Comparison of ENCODE assay signal across 9 cellular contexts in the genomic region with DNA sequence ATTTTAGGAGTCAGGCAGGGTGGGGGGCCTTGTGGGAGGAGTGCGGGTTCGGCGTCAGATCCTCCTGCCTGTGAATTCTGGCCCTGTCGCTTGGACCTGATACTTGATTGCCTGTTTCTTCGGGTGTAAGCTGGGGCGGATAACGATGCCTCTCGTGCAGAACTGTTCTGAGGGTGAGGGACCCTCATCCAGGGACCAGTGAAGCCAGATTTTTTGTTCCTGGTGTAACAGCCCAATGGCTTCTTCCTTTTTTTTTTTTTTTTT. TPM values are rescaled to one million over a fixed set of nuclear protein-coding genes. Genes with fewer than 3 reads are reported as not detected.
DNase-seq lines count a peak whose midpoint lies in the region; ATAC-seq and TF ChIP-seq lines count a peak whose summit lies in the region.
"Had no signal": no experiment of that assay in that cellular context is flagged by ENCODE, and none has a peak within 500 bp of the region (broad histone marks: within the 10 kb centered on the region; RNA-seq: fewer than 3 reads in every experiment).

No MANE protein-coding gene starts in this region.

- CTCF ChIA-PET in CD4-positive, alpha-beta memory T cell (lab: Charles Lee; ENCODE audit: partially characterized antibody) = no interaction called here

- intact Hi-C loops in CD4-positive, alpha-beta memory T cell (cut with micrococcal nuclease) = loop anchor here (5.0 kb wide), 1 partner anchor 301 kb away; a partner anchor contains a TSS

- peak overlapping the region; percentile 70 to 85 (median 78) for H3K4me3 Mint-ChIP-seq in CD4-positive, alpha-beta memory T cell
- H3K4me3 Mint-ChIP-seq in neural progenitor cell = peak overlapping the region; percentile 95

- no peaks in the 10 kb centered on the region for H3K9me3 ChIP-seq in CD4-positive, alpha-beta memory T cell (ENCODE audit: control insufficient read depth in 1 of 2, low read length in 2 of 2)
- H3K9me3 ChIP-seq in MM.1S (replicated peaks; ENCODE audit: insufficient read depth, low read length) (no peaks in the 10 kb centered on the region), duodenal mucosa (ENCODE audit: control insufficient read depth in 1 of 2, low read length in 2 of 2) (no peaks in the 10 kb centered on the region), neural progenitor cell (ENCODE audit: low read depth) (no peaks in the 10 kb centered on the region)

- H3K27ac ChIP-seq in CD4-positive, alpha-beta memory T cell (ENCODE audit: low read depth, low read length) = no peak overlapping the region
- H3K27ac ChIP-seq in MM.1S (ENCODE audit: low read length) = no peak overlapping the region
- H3K27ac ChIP-seq in duodenal mucosa (ENCODE audit: low read depth, low read length) = no peak overlapping the region
- no peak overlapping the region for H3K27ac ChIP-seq in neural progenitor cell

- no peak for TF ChIP-seq CTCF in MM.1S (IDR thresholded peaks at IDR 0.05; ENCODE audit: low read length)
- no peak for TF ChIP-seq CTCF in neural progenitor cell (IDR thresholded peaks at IDR 0.05)

- peaks cover 0 to 17% of the 10 kb centered on the region in 2 donors for H3K36me3 Mint-ChIP-seq in CD4-positive, alpha-beta memory T cell
- H3K36me3 Mint-ChIP-seq in neural progenitor cell = peaks cover 10% of the 10 kb centered on the region

- H3K27me3 Mint-ChIP-seq in CD4-positive, alpha-beta memory T cell = no peaks in the 10 kb centered on the region
- H3K27me3 Mint-ChIP-seq in neural progenitor cell (ENCODE audit: insufficient read depth, low read depth) = peaks cover 6% of the 10 kb centered on the region

- no peaks in the 10 kb centered on the region for H4K20me1 ChIP-seq in MM.1S (ENCODE audit: insufficient read depth, low read length)
- H4K20me1 ChIP-seq in neural progenitor cell (ENCODE audit: low read depth) = peaks cover 46% of the 10 kb centered on the region

- no peak for ATAC-seq in HG02870 (IDR thresholded peaks at IDR 0.05; ENCODE audit: unreplicated experiment)

- no peaks in the 10 kb centered on the region for H3K9me2 ChIP-seq in MM.1S (replicated peaks; ENCODE audit: insufficient read depth, low read length)

- no peaks in the 10 kb centered on the region for H3K27me3 ChIP-seq in CD4-positive, alpha-beta memory T cell (ENCODE audit: insufficient read depth, low read length)
- H3K27me3 ChIP-seq in MM.1S (replicated peaks; ENCODE audit: insufficient read depth, low read length) (no peaks in the 10 kb centered on the region), duodenal mucosa (ENCODE audit: control insufficient read depth in 1 of 2, insufficient read depth in 2 of 2, low read length in 2 of 2) (no peaks in the 10 kb centered on the region), neural progenitor cell (peaks cover 27% of the 10 kb centered on the region)

- no peaks in the 10 kb centered on the region for H3K9me3 Mint-ChIP-seq in CD4-positive, alpha-beta memory T cell
- H3K9me3 Mint-ChIP-seq in neural progenitor cell = peaks cover 4% of the 10 kb centered on the region

- H3K4me2 ChIP-seq in MM.1S (ENCODE audit: low read depth, low read length) = peak overlapping the region; percentile 93
- H3K4me2 ChIP-seq in neural progenitor cell = peak overlapping the region; percentile 90

- H3K36me3 ChIP-seq in CD4-positive, alpha-beta memory T cell (ENCODE audit: insufficient read depth, low read length) = no peaks in the 10 kb centered on the region
- no peaks in the 10 kb centered on the region for H3K36me3 ChIP-seq in MM.1S (replicated peaks; ENCODE audit: insufficient read depth, low read length)
- H3K36me3 ChIP-seq in duodenal mucosa (ENCODE audit: control insufficient read depth in 1 of 2, insufficient read depth in 2 of 2, low read length in 2 of 2) = no peaks in the 10 kb centered on the region
- no peaks in the 10 kb centered on the region for H3K36me3 ChIP-seq in neural progenitor cell

- H2AFZ ChIP-seq in MM.1S (ENCODE audit: low read length) = no peak overlapping the region
- no peak overlapping the region for H2AFZ ChIP-seq in neural progenitor cell (replicated peaks)

- POLR2A ChIA-PET in CD4-positive, alpha-beta memory T cell (lab: Charles Lee; ENCODE audit: partially characterized antibody) = interaction anchor here (1.0 kb wide), 1 partner anchor 105 kb away, joined by 3 read pairs; no protein-coding TSS in a partner anchor

- H3K79me2 ChIP-seq in MM.1S (ENCODE audit: low read length) (peaks cover 43% of the 10 kb centered on the region), neural progenitor cell (ENCODE audit: low read depth) (peaks cover 57% of the 10 kb centered on the region)

- peak overlapping the region in 2 of 7 donors; percentile 66 to 90 for H3K27ac Mint-ChIP-seq in CD4-positive, alpha-beta memory T cell
- peak overlapping the region; percentile 13 for H3K27ac Mint-ChIP-seq in neural progenitor cell

- H3K4me1 Mint-ChIP-seq in CD4-positive, alpha-beta memory T cell = peaks cover 15 to 34% (median 22%) of the 10 kb centered on the region in 4 donors
- peaks cover 40% of the 10 kb centered on the region for H3K4me1 Mint-ChIP-seq in neural progenitor cell

- DNase-seq in CD4-positive, alpha-beta memory T cell = no peak
- DNase-seq in MM.1S = no peak
- no peak for DNase-seq in neural progenitor cell (ENCODE audit: low spot score)
- DNase-seq in NCI-H146 treated with DMSO at 0.1 percent for 48 hours (lab: John Stamatoyannopoulos, UW; ENCODE audit: unreplicated experiment) = no peak
- no peak for DNase-seq in NCI-H345 treated with DMSO at 0.1 percent for 48 hours (lab: John Stamatoyannopoulos, UW; ENCODE audit: unreplicated experiment)
- DNase-seq in dermis blood vessel endothelial cell = no peak
- DNase-seq: activated CD4-positive, alpha-beta T cell treated with anti-CD3 and anti-CD28 coated beads for 48 hours had no signal

- peak overlapping the region; percentile 57 to 77 for H3K4me3 ChIP-seq in CD4-positive, alpha-beta memory T cell (ENCODE audit: low read length in 2 of 2)
- peak overlapping the region; percentile 97 for H3K4me3 ChIP-seq in MM.1S (ENCODE audit: low read length)
- H3K4me3 ChIP-seq in duodenal mucosa (ENCODE audit: low read depth in 1 of 2, low read length in 2 of 2) = peak overlapping the region; percentile 86 to 87
- H3K4me3 ChIP-seq in neural progenitor cell = peak overlapping the region; percentile 98

- H3K9ac ChIP-seq in MM.1S (ENCODE audit: low read length) = peak overlapping the region; percentile 62; the same call in 1 of the 2 replicates
- no peak overlapping the region for H3K9ac ChIP-seq in duodenal mucosa (ENCODE audit: low read depth in 1 of 2, low read length in 2 of 2)
- no peak overlapping the region for H3K9ac ChIP-seq in neural progenitor cell

- peaks cover 24% of the 10 kb centered on the region for H3K4me1 ChIP-seq in CD4-positive, alpha-beta memory T cell (ENCODE audit: insufficient read depth, low read length)
- H3K4me1 ChIP-seq in MM.1S (ENCODE audit: low read length) (no peaks in the 10 kb centered on the region; the same call in 1 of the 2 replicates), duodenal mucosa (ENCODE audit: control insufficient read depth in 1 of 2, insufficient read depth in 2 of 2, low read length in 2 of 2) (peaks cover 7 to 9% of the 10 kb centered on the region in 2 donors), neural progenitor cell (peaks cover 28% of the 10 kb centered on the region)

- H3F3A ChIP-seq in MM.1S (ENCODE audit: insufficient read depth, low read length) (peaks cover 6% of the 10 kb centered on the region; the same call in 1 of the 2 replicates), neural progenitor cell (ENCODE audit: low read depth) (peaks cover 33% of the 10 kb centered on the region)

RNA-seq across cellular contexts. Expression of a gene that starts 1.3 kb away (rescaled TPM):
- total RNA-seq in CD4-positive, alpha-beta memory T cell = 100 to 1,000 TPM; 257 to 263 TPM
- 100 to 1,000 TPM; 102 to 126 TPM for polyA plus RNA-seq in CD4-positive, alpha-beta memory T cell
- total RNA-seq in neural progenitor cell (ENCODE audit: low replicate concordance) = 76.4 and 85.0 TPM in 2 replicates
- 50.9 and 78.6 TPM in 2 replicates for total RNA-seq in dermis blood vessel endothelial cell

RNA-seq across cellular contexts. Expression of a gene that starts 17.7 kb away (rescaled TPM):
- total RNA-seq in CD4-positive, alpha-beta memory T cell = 1 to 10 TPM; 5.3 to 8.1 TPM
- polyA plus RNA-seq in CD4-positive, alpha-beta memory T cell = under 1 TPM; 0.26 to 0.77 TPM
- 3.3 and 4.0 TPM in 2 replicates for total RNA-seq in neural progenitor cell (ENCODE audit: low replicate concordance)
- 7.0 and 8.5 TPM in 2 replicates for total RNA-seq in dermis blood vessel endothelial cell

RNA-seq across cellular contexts. Expression of a gene that starts 36.6 kb away (rescaled TPM):
- 10 to 100 TPM; 36.6 to 37.6 TPM for total RNA-seq in CD4-positive, alpha-beta memory T cell
- 10 to 100 TPM; 24.6 to 65.2 TPM for polyA plus RNA-seq in CD4-positive, alpha-beta memory T cell
- total RNA-seq in neural progenitor cell (ENCODE audit: low replicate concordance) = 19.2 and 29.8 TPM in 2 replicates
- total RNA-seq in dermis blood vessel endothelial cell = 19.1 and 23.4 TPM in 2 replicates

RNA-seq across cellular contexts. Expression of a gene that starts 54.6 kb away (rescaled TPM):
- 1 to 10 TPM; 5.1 to 5.8 TPM for total RNA-seq in CD4-positive, alpha-beta memory T cell
- 1 to 10 TPM; 2.6 to 4.0 TPM for polyA plus RNA-seq in CD4-positive, alpha-beta memory T cell
- total RNA-seq in neural progenitor cell (ENCODE audit: low replicate concordance) = 5.6 and 10.3 TPM in 2 replicates
- total RNA-seq in dermis blood vessel endothelial cell = 5.8 and 8.9 TPM in 2 replicates
